21 cellular contexts compared by ENCODE assay signal in genomic region chr11:20065040-20065805, GRCh38.
DNase-seq lines count a peak whose midpoint lies in the region; ATAC-seq and TF ChIP-seq lines count a peak whose summit lies in the region.
"Had no signal": no experiment of that assay in that cellular context is flagged by ENCODE, and none has a peak within 500 bp of the region (broad histone marks: within the 10 kb centered on the region; RNA-seq: fewer than 3 reads in every experiment).

No MANE protein-coding gene starts in this region.

- H3K9me3 Mint-ChIP-seq in GM23338 (no peaks in the 10 kb centered on the region; the same call in 2 of the 3 replicates), endodermal cell (no peaks in the 10 kb centered on the region)
- H3K9me3 Mint-ChIP-seq: CD8-positive, alpha-beta T cell; HFFc6 had no signal

- no peaks in the 10 kb centered on the region for H3K9me2 ChIP-seq in GM23338 (ENCODE audit: insufficient read depth)
- H3K9me2 ChIP-seq: SK-N-SH had no signal

- peak; percentile 74 for ATAC-seq in GM23338
- no peak for ATAC-seq in HG02610 (IDR thresholded peaks at IDR 0.05; ENCODE audit: unreplicated experiment)
- ATAC-seq: CD8-positive, alpha-beta T cell had no signal

- H3K9ac ChIP-seq in HUES48 (ENCODE audit: low read depth, low read length) (no peak overlapping the region), endodermal cell (ENCODE audit: extremely low read depth, low read length, poor library complexity, severe bottlenecking) (no peak overlapping the region), trophoblast cell (ENCODE audit: low read length) (no peak overlapping the region)
- H3K9ac ChIP-seq: BLaER1 treated with 17β-estradiol and CSF1 and Interleukin-3, amounts not matched to agents 10 nM and 100 nM; SK-N-SH had no signal

- DNase-seq in GM23338 (ENCODE audit: low spot score) (peak; percentile 71), endodermal cell (peak; percentile 57), trophoblast cell (peak; percentile 68 to 79), osteoblast (ENCODE audit: insufficient read length, low spot score, missing footprints) (no peak), GM03348 (ENCODE audit: low spot score) (no peak), nucleus accumbens (lab: John Stamatoyannopoulos, UW) (no peak)
- DNase-seq: Calu3; CD8-positive, alpha-beta T cell; EL; GOT3; HFFc6; Kasumi-1; NCI-H1092 treated with DMSO at 0.1 percent for 48 hours; NCI-H146; NCI-H2029 treated with DMSO at 0.1 percent for 48 hours; NCI-H446 treated with DMSO at 0.1 percent for 48 hours; Peyer's patch; SK-N-SH had no signal

- H3K9me3 ChIP-seq in HUES48 (ENCODE audit: control insufficient read depth, insufficient read depth, low read length) (no peaks in the 10 kb centered on the region), endodermal cell (ENCODE audit: control insufficient read depth, low read length) (no peaks in the 10 kb centered on the region), trophoblast cell (ENCODE audit: insufficient read depth, low read depth, low read length) (no peaks in the 10 kb centered on the region), osteoblast (ENCODE audit: low read depth, low read length) (no peaks in the 10 kb centered on the region)
- H3K9me3 ChIP-seq: BLaER1 treated with 17β-estradiol and CSF1 and Interleukin-3, amounts not matched to agents 10 nM and 100 nM; Peyer's patch; SK-N-SH had no signal

- no peak overlapping the region for H2BK12ac ChIP-seq in trophoblast cell (ENCODE audit: low read length)

- H3K4me1 ChIP-seq in GM23338 (ENCODE audit: insufficient read depth) (peaks cover 26% of the 10 kb centered on the region), HUES48 (ENCODE audit: control insufficient read depth, insufficient read depth, low read length) (peaks cover 30% of the 10 kb centered on the region), endodermal cell (ENCODE audit: control insufficient read depth, insufficient read depth, low read length) (no peaks in the 10 kb centered on the region), trophoblast cell (ENCODE audit: control insufficient read depth in 1 of 2, insufficient read depth in 2 of 2, low read length in 2 of 2) (peaks cover 3 to 6% of the 10 kb centered on the region in 2 experiments), osteoblast (ENCODE audit: insufficient read depth, low read length) (no peaks in the 10 kb centered on the region)
- H3K4me1 ChIP-seq: BLaER1 treated with 17β-estradiol and CSF1 and Interleukin-3, amounts not matched to agents 10 nM and 100 nM; Peyer's patch had no signal

- no peak overlapping the region for H3K4ac ChIP-seq in trophoblast cell (ENCODE audit: low read depth, low read length)

- H2AK5ac ChIP-seq in trophoblast cell (ENCODE audit: low read length): no peak overlapping the region

- no peak overlapping the region for H2AFZ ChIP-seq in GM23338
- no peak overlapping the region for H2AFZ ChIP-seq in trophoblast cell (ENCODE audit: insufficient read depth, low read length, poor library complexity)
- H2AFZ ChIP-seq in osteoblast (ENCODE audit: low read length): no peak overlapping the region

- peaks cover 41% of the 10 kb centered on the region for H3K4me1 Mint-ChIP-seq in GM23338
- peaks cover 33% of the 10 kb centered on the region for H3K4me1 Mint-ChIP-seq in endodermal cell

- no peak overlapping the region for H4K8ac ChIP-seq in trophoblast cell (ENCODE audit: low read depth, low read length)

- H3K18ac ChIP-seq in trophoblast cell (ENCODE audit: low read length): peak overlapping the region; percentile 58

- no peaks in the 10 kb centered on the region for H3K27me3 Mint-ChIP-seq in GM23338 (ENCODE audit: insufficient read depth, low read depth, poor library complexity)
- H3K27me3 Mint-ChIP-seq in endodermal cell (ENCODE audit: insufficient read depth): no peaks in the 10 kb centered on the region

- H3K27ac ChIP-seq in GM23338 (ENCODE audit: low read depth) (peak overlapping the region; percentile 22), HUES48 (ENCODE audit: low read depth, low read length) (peak overlapping the region; percentile 85), endodermal cell (ENCODE audit: low read depth, low read length) (no peak overlapping the region), trophoblast cell (ENCODE audit: low read depth, low read length) (no peak overlapping the region), osteoblast (ENCODE audit: low read depth, low read length) (no peak overlapping the region)
- H3K27ac ChIP-seq: BLaER1 treated with 17β-estradiol and CSF1 and Interleukin-3, amounts not matched to agents 10 nM and 100 nM; Peyer's patch had no signal

- peak overlapping the region; percentile 84 for H3K27ac Mint-ChIP-seq in GM23338
- H3K27ac Mint-ChIP-seq in endodermal cell: peak overlapping the region; percentile 33
- H3K27ac Mint-ChIP-seq: CD8-positive, alpha-beta T cell; HFFc6 had no signal

- no peak overlapping the region for H2BK5ac ChIP-seq in trophoblast cell (ENCODE audit: low read depth, low read length, poor library complexity)

- TF ChIP-seq CTCF in GM23338 (conservative IDR thresholded peaks at IDR 0.05; ENCODE audit: low read depth in 2 of 2): no peak
- no peak for TF ChIP-seq CTCF in endodermal cell (conservative IDR thresholded peaks at IDR 0.05)
- TF ChIP-seq CTCF in osteoblast (IDR thresholded peaks at IDR 0.05; ENCODE audit: extremely low read depth, low read depth, low read length): no peak

- H3K23ac ChIP-seq in trophoblast cell (ENCODE audit: low read length): no peak overlapping the region

- no peak overlapping the region for H2BK120ac ChIP-seq in trophoblast cell (ENCODE audit: insufficient read depth, low read length, poor library complexity)

- H3K27me3 ChIP-seq in GM23338 (ENCODE audit: insufficient read depth) (no peaks in the 10 kb centered on the region), HUES48 (ENCODE audit: control insufficient read depth, insufficient read depth, low read length) (no peaks in the 10 kb centered on the region), endodermal cell (ENCODE audit: control insufficient read depth, insufficient read depth, low read length, poor library complexity, severe bottlenecking) (no peaks in the 10 kb centered on the region), trophoblast cell (ENCODE audit: insufficient read depth, low read length) (no peaks in the 10 kb centered on the region), osteoblast (ENCODE audit: insufficient read depth, low read length) (no peaks in the 10 kb centered on the region)
- H3K27me3 ChIP-seq: BLaER1 treated with 17β-estradiol and CSF1 and Interleukin-3, amounts not matched to agents 10 nM and 100 nM; Peyer's patch had no signal

- peaks cover 2% of the 10 kb centered on the region for H3K79me1 ChIP-seq in trophoblast cell (ENCODE audit: low read length)

- no peak overlapping the region for H4K12ac ChIP-seq in trophoblast cell (ENCODE audit: low read depth, low read length)

- no peaks in the 10 kb centered on the region for H3F3A ChIP-seq in GM23338 (replicated peaks; ENCODE audit: low read depth)

- H3K4me2 ChIP-seq in GM23338 (peak overlapping the region; percentile 6; the same call in 1 of the 2 replicates), trophoblast cell (ENCODE audit: low read length) (no peak overlapping the region), osteoblast (ENCODE audit: insufficient read depth, low read length) (no peak overlapping the region)
- H3K4me2 ChIP-seq: BLaER1 treated with 17β-estradiol and CSF1 and Interleukin-3, amounts not matched to agents 10 nM and 100 nM; SK-N-SH had no signal

- H3K14ac ChIP-seq in trophoblast cell (ENCODE audit: low read length): no peak overlapping the region

- H3K36me3 Mint-ChIP-seq in GM23338 (ENCODE audit: low read depth): peaks cover 78% of the 10 kb centered on the region
- H3K36me3 Mint-ChIP-seq in endodermal cell (ENCODE audit: low read depth): peaks cover 42% of the 10 kb centered on the region
- H3K36me3 Mint-ChIP-seq: CD8-positive, alpha-beta T cell had no signal

- H4K91ac ChIP-seq in trophoblast cell (ENCODE audit: low read depth, low read length): no peak overlapping the region

- no peak overlapping the region for H3K4me3 ChIP-seq in GM23338
- H3K4me3 ChIP-seq in HUES48 (ENCODE audit: low read depth, low read length): no peak overlapping the region
- H3K4me3 ChIP-seq in endodermal cell (ENCODE audit: low read length): no peak overlapping the region
- no peak overlapping the region for H3K4me3 ChIP-seq in trophoblast cell (ENCODE audit: low read depth, low read length)
- no peak overlapping the region for H3K4me3 ChIP-seq in osteoblast (ENCODE audit: insufficient read depth, low read length)
- H3K4me3 ChIP-seq: BLaER1 treated with 17β-estradiol and CSF1 and Interleukin-3, amounts not matched to agents 10 nM and 100 nM; Peyer's patch had no signal

- H3K4me3 Mint-ChIP-seq in GM23338: peak overlapping the region; percentile 50; the same call in 2 of the 3 replicates
- H3K4me3 Mint-ChIP-seq in endodermal cell: no peak overlapping the region
- H3K4me3 Mint-ChIP-seq: CD8-positive, alpha-beta T cell; HFFc6 had no signal

- H4K20me1 ChIP-seq in GM23338 (replicated peaks; ENCODE audit: insufficient read depth) (no peaks in the 10 kb centered on the region), osteoblast (ENCODE audit: insufficient read depth, low read length) (no peaks in the 10 kb centered on the region)
- H4K20me1 ChIP-seq: BLaER1 treated with 17β-estradiol and CSF1 and Interleukin-3, amounts not matched to agents 10 nM and 100 nM had no signal

- H3K36me3 ChIP-seq in GM23338 (ENCODE audit: insufficient read depth) (peaks cover 12% of the 10 kb centered on the region), HUES48 (ENCODE audit: control insufficient read depth, insufficient read depth, low read length) (peaks cover 59% of the 10 kb centered on the region), endodermal cell (ENCODE audit: control insufficient read depth, insufficient read depth, low read length) (no peaks in the 10 kb centered on the region), trophoblast cell (ENCODE audit: control insufficient read depth in 1 of 2, insufficient read depth in 2 of 2, low read length in 2 of 2) (peaks cover 23 to 50% of the 10 kb centered on the region in 2 experiments), osteoblast (ENCODE audit: insufficient read depth, low read length) (peaks cover 30% of the 10 kb centered on the region)
- H3K36me3 ChIP-seq: BLaER1 treated with 17β-estradiol and CSF1 and Interleukin-3, amounts not matched to agents 10 nM and 100 nM; Peyer's patch had no signal

- no peaks in the 10 kb centered on the region; the same call in 1 of the 2 replicates for H3K79me2 ChIP-seq in GM23338 (replicated peaks; ENCODE audit: insufficient read depth)
- no peaks in the 10 kb centered on the region for H3K79me2 ChIP-seq in trophoblast cell (ENCODE audit: control insufficient read depth, insufficient read depth, low read length, poor library complexity)
- H3K79me2 ChIP-seq in osteoblast (ENCODE audit: insufficient read depth, low read length): no peaks in the 10 kb centered on the region

- WGBS in endodermal cell (ENCODE audit: insufficient coverage in 1 of 2, insufficient read length in 1 of 2), 2 experiments: 69 to 79% methylated on average over 3 to 4 of the region's 4 CpGs
- no CpG with 5 or more reads among the region's 4 CpGs for WGBS in trophoblast cell (ENCODE audit: extremely low coverage, insufficient coverage, insufficient read length)

TF ChIP-seq in GM23338, 12 proteins besides CTCF, POLR2A, EP300 and RAD21 (continues in another document):
- TF ChIP-seq POLR2AphosphoS5 (IDR thresholded peaks at IDR 0.05; ENCODE audit: low read depth): no peak
- TF ChIP-seq CREB1 (CRISPR knock-in tag; IDR thresholded peaks at IDR 0.05; ENCODE audit: low read depth): no peak
- TF ChIP-seq JUNB (IDR thresholded peaks at IDR 0.05; ENCODE audit: unreplicated experiment): no peak

Comparison
In these comparisons a context has a peak if more than half of its experiments do, and no peak if none do; other contexts are left out.
1. DNase-seq: peak in GM23338 (single experiment), endodermal cell (single experiment) and trophoblast cell (2 of 2); none in osteoblast (single experiment), GM03348 (single experiment) and nucleus accumbens (0 of 56).
2. H3K27ac ChIP-seq: peak in GM23338 (single experiment) and HUES48 (single experiment); none in endodermal cell (single experiment), trophoblast cell (single experiment) and osteoblast (single experiment).